13 cellular contexts compared by ENCODE assay signal in the genomic region with DNA sequence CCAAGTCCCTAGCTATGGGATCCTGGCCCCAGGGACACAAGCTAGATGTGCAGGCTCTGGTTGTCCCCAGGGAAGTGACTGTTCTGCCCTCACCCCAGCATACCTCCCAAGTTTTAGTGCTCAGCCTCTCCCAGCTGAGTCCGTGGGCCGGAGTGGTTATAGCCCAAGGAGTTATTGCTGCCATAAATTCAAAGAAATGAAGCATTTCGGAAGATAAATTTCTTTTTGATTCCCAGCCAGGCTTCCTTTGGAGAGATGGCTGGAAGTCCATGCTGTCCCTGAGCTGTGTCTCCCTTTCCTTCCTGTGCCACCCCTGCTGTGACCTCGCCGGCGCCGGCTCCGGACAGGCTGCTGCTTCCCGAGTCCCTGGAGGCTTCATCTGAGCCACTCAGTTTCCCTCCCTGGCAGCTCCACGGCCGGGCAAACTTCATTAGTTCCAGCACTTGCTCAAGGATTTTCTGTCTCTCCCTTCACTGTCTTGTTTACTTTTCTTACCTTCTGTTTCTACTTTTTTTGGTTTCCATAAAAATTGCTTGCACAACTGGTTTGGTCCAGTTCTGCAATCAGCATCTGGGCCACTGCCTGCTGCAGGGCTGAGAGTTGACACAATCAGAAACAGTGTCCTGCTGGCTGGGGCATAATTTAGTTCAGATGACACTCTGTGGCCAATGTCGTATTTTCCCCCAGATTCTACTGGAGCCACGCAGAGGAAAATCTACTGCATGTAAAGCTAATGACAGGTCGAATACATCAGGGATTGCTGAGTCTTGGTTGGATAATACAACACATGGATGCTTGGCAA.
A peak's percentile ranks its signal among the peaks of the same experiment; 100 is the strongest.
DNase-seq lines count a peak whose midpoint lies in the region; ATAC-seq and TF ChIP-seq lines count a peak whose summit lies in the region.
"Had no signal": no experiment of that assay in that cellular context is flagged by ENCODE, and none has a peak within 500 bp of the region (broad histone marks: within the 10 kb centered on the region; RNA-seq: fewer than 3 reads in every experiment).

No MANE protein-coding gene starts in this region.

- H3K9ac ChIP-seq in H9 (ENCODE audit: extremely low read depth, insufficient read length, low read length): no peak overlapping the region

- H2BK15ac ChIP-seq in H9 (ENCODE audit: low read depth, low read length): no peak overlapping the region

- intact Hi-C loops in left ventricle myocardium inferior (cut with micrococcal nuclease): no loop called here
- intact Hi-C loops in activated CD4-positive, alpha-beta T cell treated with anti-CD3 and anti-CD28 coated beads for 36 hours (cut with DNase I, micrococcal nuclease): no loop called here

- TF ChIP-seq CTCF in H9 (conservative IDR thresholded peaks at IDR 0.05): no peak
- TF ChIP-seq CTCF in left ventricle myocardium inferior (IDR thresholded peaks at IDR 0.05; ENCODE audit: borderline replicate concordance): no peak

- no peak overlapping the region for H3K4me3 Mint-ChIP-seq in H9
- no peak overlapping the region for H3K4me3 Mint-ChIP-seq in activated CD4-positive, alpha-beta T cell treated with anti-CD3 and anti-CD28 coated beads for 36 hours

- no peak overlapping the region for H3K4ac ChIP-seq in H9 (ENCODE audit: low read depth, low read length)

- H3K27ac Mint-ChIP-seq in H9: no peak overlapping the region
- H3K27ac Mint-ChIP-seq in activated CD4-positive, alpha-beta T cell treated with anti-CD3 and anti-CD28 coated beads for 36 hours: no peak overlapping the region
- H3K27ac Mint-ChIP-seq: progenitor cell of endocrine pancreas had no signal

- no peak overlapping the region for H4K5ac ChIP-seq in H9 (ENCODE audit: insufficient read length, low read depth, low read length)

- no peaks in the 10 kb centered on the region for H3K36me3 Mint-ChIP-seq in H9 (ENCODE audit: insufficient read depth in 1 of 3, low read depth in 3 of 3)
- no peaks in the 10 kb centered on the region for H3K36me3 Mint-ChIP-seq in activated CD4-positive, alpha-beta T cell treated with anti-CD3 and anti-CD28 coated beads for 36 hours (ENCODE audit: low read depth)

- H4K91ac ChIP-seq in H9 (ENCODE audit: insufficient read length, low read depth, low read length): no peak overlapping the region

- peaks cover 5% of the 10 kb centered on the region; the same call in 1 of the 2 replicates for H3K27me3 Mint-ChIP-seq in H9 (ENCODE audit: low read depth)
- peaks cover 1% of the 10 kb centered on the region for H3K27me3 Mint-ChIP-seq in activated CD4-positive, alpha-beta T cell treated with anti-CD3 and anti-CD28 coated beads for 36 hours

- no peaks in the 10 kb centered on the region for H3K79me1 ChIP-seq in H9 (ENCODE audit: insufficient read depth, low read depth, low read length, poor library complexity, severe bottlenecking)

- H2BK5ac ChIP-seq in H9 (ENCODE audit: insufficient read length, low read length): no peak overlapping the region

- H2BK120ac ChIP-seq in H9 (ENCODE audit: low read depth, low read length, poor library complexity, severe bottlenecking): no peak overlapping the region

- H3K56ac ChIP-seq in H9 (ENCODE audit: insufficient read length, low read depth, low read length): no peak overlapping the region

- no peak overlapping the region for H3K4me3 ChIP-seq in left ventricle myocardium inferior
- H3K4me3 ChIP-seq: gastroesophageal sphincter had no signal

- no peaks in the 10 kb centered on the region for H3K23me2 ChIP-seq in H9 (ENCODE audit: insufficient read length, low read depth, low read length, poor library complexity, severe bottlenecking)

- ATAC-seq in HG02588 (IDR thresholded peaks at IDR 0.05; ENCODE audit: unreplicated experiment): no peak
- no peak for ATAC-seq in activated CD4-positive, alpha-beta T cell treated with anti-CD3 and anti-CD28 coated beads for 36 hours
- ATAC-seq: gastroesophageal sphincter had no signal

- H3K9me3 Mint-ChIP-seq in H9: peaks cover 0 to 2% of the 10 kb centered on the region in 2 experiments; a peak in 2 of 5 replicates
- H3K9me3 Mint-ChIP-seq in activated CD4-positive, alpha-beta T cell treated with anti-CD3 and anti-CD28 coated beads for 36 hours (ENCODE audit: low read depth): no peaks in the 10 kb centered on the region

- H2AK5ac ChIP-seq in H9 (ENCODE audit: insufficient read length, low read length): no peak overlapping the region

- DNase-seq in AG08395 (ENCODE audit: low spot score): peak; percentile 51
- DNase-seq in H9: peak; percentile 15
- DNase-seq in left ventricle myocardium inferior: peak; percentile 40
- DNase-seq in pons (ENCODE audit: low spot score): peak; percentile 27
- no peak for DNase-seq in activated CD4-positive, alpha-beta T cell treated with anti-CD3 and anti-CD28 coated beads for 36 hours
- DNase-seq in NCI-H1436 treated with DMSO at 0.1 percent for 48 hours (lab: John Stamatoyannopoulos, UW): no peak
- DNase-seq in NCI-H226: no peak
- DNase-seq: cerebellar nuclear complex, GOT3, NCI-H82 had no signal

- H3K79me2 ChIP-seq in H9 (ENCODE audit: insufficient read depth, low read length): no peaks in the 10 kb centered on the region

- WGBS in H9 (ENCODE audit: extremely low coverage, insufficient read length, low lambda C conversion rate): no CpG with 5 or more reads among the region's 14 CpGs

- H3K27ac ChIP-seq in H9 (ENCODE audit: insufficient read length, low read depth, low read length) (no peak overlapping the region), left ventricle myocardium inferior (replicated peaks) (peak overlapping the region; percentile 50)
- H3K27ac ChIP-seq: gastroesophageal sphincter had no signal

- H3T11ph ChIP-seq in H9 (ENCODE audit: low read length): no peak overlapping the region

- CTCF ChIA-PET in activated CD4-positive, alpha-beta T cell treated with anti-CD3 and anti-CD28 coated beads for 36 hours (lab: Charles Lee): no interaction called here

- no peaks in the 10 kb centered on the region for H3K27me3 ChIP-seq in H9 (ENCODE audit: insufficient read depth, low read length)
- peaks cover 17% of the 10 kb centered on the region for H3K27me3 ChIP-seq in left ventricle myocardium inferior (ENCODE audit: low read depth)

- H3K4me1 ChIP-seq in H9 (ENCODE audit: insufficient read depth, low read length): no peaks in the 10 kb centered on the region
- peaks cover 22% of the 10 kb centered on the region for H3K4me1 ChIP-seq in left ventricle myocardium inferior

- no peak overlapping the region for H2BK20ac ChIP-seq in H9 (ENCODE audit: low read depth, low read length, poor library complexity, severe bottlenecking)

- H3K4me1 Mint-ChIP-seq in H9: no peaks in the 10 kb centered on the region; a peak in 1 of 4 replicates
- H3K4me1 Mint-ChIP-seq in activated CD4-positive, alpha-beta T cell treated with anti-CD3 and anti-CD28 coated beads for 36 hours: no peaks in the 10 kb centered on the region

- no peaks in the 10 kb centered on the region for H4K20me1 ChIP-seq in H9 (ENCODE audit: control insufficient read depth, insufficient read depth, insufficient read length)

- no peak overlapping the region for H4K8ac ChIP-seq in H9 (replicated peaks; ENCODE audit: insufficient read length, low read depth, low read length)

- no peak overlapping the region for H2AFZ ChIP-seq in H9 (ENCODE audit: low read length)

- no peak overlapping the region for H2BK12ac ChIP-seq in H9 (ENCODE audit: insufficient read length, low read depth, low read length)

- POLR2A ChIA-PET in activated CD4-positive, alpha-beta T cell treated with anti-CD3 and anti-CD28 coated beads for 36 hours (lab: Charles Lee): no interaction called here

- no peaks in the 10 kb centered on the region for H3K9me3 ChIP-seq in H9 (ENCODE audit: control insufficient read depth, low read depth, low read length)
- no peaks in the 10 kb centered on the region for H3K9me3 ChIP-seq in left ventricle myocardium inferior (replicated peaks)
- H3K9me3 ChIP-seq: gastroesophageal sphincter had no signal

- no peaks in the 10 kb centered on the region for H3K36me3 ChIP-seq in left ventricle myocardium inferior
- H3K36me3 ChIP-seq: gastroesophageal sphincter had no signal

- no peak overlapping the region for H3K4me2 ChIP-seq in H9 (ENCODE audit: insufficient read depth, insufficient read length, low read length)

- no peak overlapping the region for H3K18ac ChIP-seq in H9 (ENCODE audit: insufficient read length, low read depth, low read length)

- H3K14ac ChIP-seq in H9 (ENCODE audit: insufficient read depth, low read length): no peak overlapping the region

- no peak overlapping the region for H3K23ac ChIP-seq in H9 (ENCODE audit: insufficient read length, low read depth, low read length)

Comparison
In these comparisons a context has a peak if more than half of its experiments do, and no peak if none do; other contexts are left out.
1. DNase-seq: peak in AG08395 (single experiment), H9 (single experiment), left ventricle myocardium inferior (single experiment) and pons (single experiment); none in activated CD4-positive, alpha-beta T cell treated with anti-CD3 and anti-CD28 coated beads for 36 hours (single experiment), NCI-H1436 treated with DMSO at 0.1 percent for 48 hours (single experiment) and NCI-H226 (single experiment).